11 cellular contexts compared by ENCODE assay signal in genomic region chr6:112690497-112691202, GRCh38.
A peak's percentile ranks its signal among the peaks of the same experiment; 100 is the strongest.
DNase-seq lines count a peak whose midpoint lies in the region; ATAC-seq, FAIRE-seq and TF ChIP-seq lines count a peak whose summit lies in the region.
"Had no signal": no experiment of that assay in that cellular context is flagged by ENCODE, and none has a peak within 500 bp of the region (broad histone marks: within the 10 kb centered on the region; RNA-seq: fewer than 3 reads in every experiment).

No MANE protein-coding gene starts in this region.

- no peak overlapping the region for H3K4me3 ChIP-seq in Caco-2 (ENCODE audit: low read depth, low read length)

- no peak overlapping the region for H3K4me3 Mint-ChIP-seq in activated CD4-positive, alpha-beta T cell treated with anti-CD3 and anti-CD28 coated beads for 36 hours
- no peak overlapping the region for H3K4me3 Mint-ChIP-seq in Caco-2 (ENCODE audit: unreplicated experiment)
- H3K4me3 Mint-ChIP-seq: naive thymus-derived CD8-positive, alpha-beta T cell had no signal

- FAIRE-seq in endometrium (lab: Jason Lieb, UNC): peak; percentile 82
- FAIRE-seq: A204.1 had no signal

- no peaks in the 10 kb centered on the region for H3K27me3 ChIP-seq in Caco-2 (replicated peaks; ENCODE audit: control insufficient read depth, insufficient read depth, low read length)

- no peak overlapping the region for H3K27ac Mint-ChIP-seq in activated CD4-positive, alpha-beta T cell treated with anti-CD3 and anti-CD28 coated beads for 36 hours
- no peak overlapping the region for H3K27ac Mint-ChIP-seq in Caco-2 (ENCODE audit: unreplicated experiment)
- H3K27ac Mint-ChIP-seq: naive thymus-derived CD8-positive, alpha-beta T cell had no signal

- no peaks in the 10 kb centered on the region for H3K36me3 ChIP-seq in Caco-2 (ENCODE audit: control insufficient read depth, insufficient read depth, low read length)

- no peak for ATAC-seq in activated CD4-positive, alpha-beta T cell treated with anti-CD3 and anti-CD28 coated beads for 36 hours
- ATAC-seq: naive thymus-derived CD8-positive, alpha-beta T cell had no signal

- TF ChIP-seq CTCF in Caco-2 (IDR thresholded peaks at IDR 0.05; ENCODE audit: insufficient read depth in 1 of 2, low read depth in 1 of 2, low read length in 1 of 2, severe bottlenecking in 1 of 2, unreplicated experiment in 1 of 2): no peak

- DNase-seq in DMS 273 (lab: John Stamatoyannopoulos, UW; ENCODE audit: unreplicated experiment) (peak; percentile 12), DMS 273 treated with DMSO at 0.1 percent for 48 hours (lab: John Stamatoyannopoulos, UW) (no peak), NCI-H748 treated with DMSO at 0.1 percent for 48 hours (lab: John Stamatoyannopoulos, UW) (peak; percentile 70), renal cortical epithelial cell (ENCODE audit: low read depth) (peak; percentile 91), AML-193 (lab: John Stamatoyannopoulos, UW) (no peak), Caco-2 (no peak)
- no peak for DNase-seq in activated CD4-positive, alpha-beta T cell treated with anti-CD3 and anti-CD28 coated beads for 36 hours
- DNase-seq: KBM-7; naive thymus-derived CD8-positive, alpha-beta T cell had no signal

- no TSS peak for BruUV-seq in Caco-2 (replicated peaks; lab: Mats Ljungman, UMichigan)

- H3K9me3 ChIP-seq in Caco-2: no peaks in the 10 kb centered on the region

- intact Hi-C loops in activated CD4-positive, alpha-beta T cell treated with anti-CD3 and anti-CD28 coated beads for 36 hours (cut with DNase I, micrococcal nuclease): no loop called here
- intact Hi-C loops in Caco-2 (cut with micrococcal nuclease; ENCODE audit: unreplicated experiment): no loop called here

- H3K4me1 ChIP-seq in Caco-2: no peaks in the 10 kb centered on the region

- H3K36me3 Mint-ChIP-seq in activated CD4-positive, alpha-beta T cell treated with anti-CD3 and anti-CD28 coated beads for 36 hours (ENCODE audit: low read depth): no peaks in the 10 kb centered on the region
- H3K36me3 Mint-ChIP-seq in Caco-2 (ENCODE audit: insufficient read depth, unreplicated experiment): no peaks in the 10 kb centered on the region
- H3K36me3 Mint-ChIP-seq: naive thymus-derived CD8-positive, alpha-beta T cell had no signal

- peaks cover 4% of the 10 kb centered on the region for H3K4me1 Mint-ChIP-seq in activated CD4-positive, alpha-beta T cell treated with anti-CD3 and anti-CD28 coated beads for 36 hours
- no peaks in the 10 kb centered on the region for H3K4me1 Mint-ChIP-seq in Caco-2 (ENCODE audit: low read depth, unreplicated experiment)

- POLR2A ChIA-PET in activated CD4-positive, alpha-beta T cell treated with anti-CD3 and anti-CD28 coated beads for 36 hours (lab: Charles Lee): no interaction called here
- POLR2A ChIA-PET in Caco-2 (lab: Charles Lee): no interaction called here

- peaks cover 3% of the 10 kb centered on the region for H3K27me3 Mint-ChIP-seq in activated CD4-positive, alpha-beta T cell treated with anti-CD3 and anti-CD28 coated beads for 36 hours
- H3K27me3 Mint-ChIP-seq in Caco-2 (ENCODE audit: insufficient read depth, unreplicated experiment): no peaks in the 10 kb centered on the region

- no peaks in the 10 kb centered on the region for H3K9me3 Mint-ChIP-seq in activated CD4-positive, alpha-beta T cell treated with anti-CD3 and anti-CD28 coated beads for 36 hours (ENCODE audit: low read depth)
- H3K9me3 Mint-ChIP-seq in Caco-2 (ENCODE audit: unreplicated experiment): no peaks in the 10 kb centered on the region

- CTCF ChIA-PET in activated CD4-positive, alpha-beta T cell treated with anti-CD3 and anti-CD28 coated beads for 36 hours (lab: Charles Lee): no interaction called here
- CTCF ChIA-PET in Caco-2 (lab: Charles Lee): no interaction called here

Comparison
In these comparisons a context has a peak if more than half of its experiments do, and no peak if none do; other contexts are left out.
1. DNase-seq: peak in DMS 273 (single experiment), NCI-H748 treated with DMSO at 0.1 percent for 48 hours (single experiment) and renal cortical epithelial cell (single experiment); none in DMS 273 treated with DMSO at 0.1 percent for 48 hours (single experiment), activated CD4-positive, alpha-beta T cell treated with anti-CD3 and anti-CD28 coated beads for 36 hours (single experiment), AML-193 (0 of 2) and Caco-2 (0 of 2).